8 cellular contexts compared by ENCODE assay signal in the genomic region with DNA sequence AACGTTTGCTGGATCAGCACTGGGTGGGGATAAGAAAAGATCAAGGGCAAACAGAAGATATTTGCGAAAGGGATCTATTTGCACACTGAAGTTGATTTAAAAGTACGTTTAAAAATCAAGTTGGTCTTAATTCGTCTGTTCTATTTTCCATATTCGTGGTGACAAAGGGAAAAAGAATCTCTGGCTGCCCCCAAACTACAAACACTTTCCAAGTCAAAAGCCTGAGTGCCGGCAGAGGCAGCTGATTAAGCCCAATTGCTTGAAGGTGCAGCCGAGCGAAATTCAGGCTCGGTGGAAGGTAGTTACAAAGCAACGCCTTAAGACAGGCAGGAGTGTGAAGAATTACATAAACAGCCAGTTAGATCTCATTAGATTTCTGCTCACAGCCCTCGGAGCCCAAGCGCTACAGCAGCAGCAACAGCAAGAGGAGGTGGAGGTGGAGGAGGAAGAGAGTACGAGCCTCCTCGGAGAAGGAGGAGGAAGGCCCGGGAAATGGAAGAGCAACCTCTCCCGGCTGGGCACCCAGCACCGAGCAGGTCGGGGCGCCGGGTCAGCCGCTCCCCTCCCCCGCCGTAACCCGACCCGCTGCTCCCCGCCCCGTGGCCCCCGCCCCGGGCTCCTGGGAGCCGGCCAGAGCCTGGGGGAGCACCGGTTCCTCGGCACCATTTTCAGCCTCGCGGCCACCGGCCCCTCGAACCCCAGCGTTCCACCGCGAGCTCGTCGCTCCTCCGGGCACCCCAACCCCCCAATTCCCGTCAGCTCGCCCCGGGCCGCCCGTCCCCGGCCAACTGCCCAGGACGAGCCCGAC. TPM values are rescaled to one million over a fixed set of nuclear protein-coding genes. Genes with fewer than 3 reads are reported as not detected.
DNase-seq lines count a peak whose midpoint lies in the region; ATAC-seq, FAIRE-seq and TF ChIP-seq lines count a peak whose summit lies in the region.

No MANE protein-coding gene starts in this region.

- H3K4ac ChIP-seq in H1 (replicated peaks; ENCODE audit: insufficient read length, low read depth, low read length) (peak overlapping the region; percentile 66), mesendoderm (ENCODE audit: low read depth, low read length) (peak overlapping the region; percentile 71)

- H3K14ac ChIP-seq in H1 (ENCODE audit: insufficient read length) = peak overlapping the region; percentile 11

- peak overlapping the region; percentile 99 for H3K27ac Mint-ChIP-seq in activated CD4-positive, alpha-beta memory T cell treated with anti-CD3 and anti-CD28 coated beads for 36 hours

- H4K5ac ChIP-seq in H1 (ENCODE audit: insufficient read length, low read depth, low read length) = peak overlapping the region; percentile 81
- H4K5ac ChIP-seq in mesendoderm (ENCODE audit: low read length) = no peak overlapping the region

- H3K4me1 ChIP-seq in H1 (replicated peaks in 1 of 4; ENCODE audit: control insufficient read depth in 3 of 4, insufficient read depth in 4 of 4, low read length in 3 of 4) = peaks cover 0 to 2% (median 0%) of the 10 kb centered on the region in 4 experiments; a peak in 3 of 7 replicates
- H3K4me1 ChIP-seq in mesendoderm (ENCODE audit: control insufficient read depth, low read depth, low read length) = no peaks in the 10 kb centered on the region

- H3K9ac ChIP-seq in H1 (replicated peaks in 1 of 4; ENCODE audit: extremely low read depth in 1 of 4, low read depth in 3 of 4, low read length in 3 of 4) = peak overlapping the region; percentile 85 to 97 (median 90)
- H3K9ac ChIP-seq in mesendoderm (ENCODE audit: low read length) = peak overlapping the region; percentile 88

- TF ChIP-seq RAD21 in H1 (IDR thresholded peaks at IDR 0.05 in 1 of 2, conservative IDR thresholded peaks at IDR 0.05 in 1 of 2; ENCODE audit: low read depth in 2 of 2, low read length in 2 of 2) = no peak

- peaks cover 42% of the 10 kb centered on the region for H3K4me1 Mint-ChIP-seq in activated CD4-positive, alpha-beta memory T cell treated with anti-CD3 and anti-CD28 coated beads for 36 hours (ENCODE audit: low read depth)

- H2BK5ac ChIP-seq in H1 (ENCODE audit: low read depth, low read length) (peak overlapping the region; percentile 68; the same call in 1 of the 2 replicates), mesendoderm (ENCODE audit: low read length) (no peak overlapping the region)

- 1% methylated on average over 14 of the region's 50 CpGs; no CpG with 5 or more reads in 1 of the 2 experiments for WGBS in H1 (ENCODE audit: extremely low coverage in 1 of 2, insufficient coverage in 1 of 2, insufficient read length in 1 of 2, insufficient replicate concordance in 2 of 2, low coverage in 1 of 2, low lambda C conversion rate in 2 of 2, missing lambda C conversion rate in 1 of 2), 2 experiments
- no CpG with 5 or more reads among the region's 50 CpGs for WGBS in mesendoderm (ENCODE audit: extremely low coverage, insufficient coverage, low lambda C conversion rate)

- H3K79me1 ChIP-seq in H1 (ENCODE audit: low read depth, low read length) (no peaks in the 10 kb centered on the region), mesendoderm (ENCODE audit: low read length) (peaks cover 2% of the 10 kb centered on the region)

- peak overlapping the region; percentile 75 for H2BK120ac ChIP-seq in H1 (replicated peaks; ENCODE audit: low read depth, low read length)
- H2BK120ac ChIP-seq in mesendoderm (ENCODE audit: low read depth, low read length) = no peak overlapping the region

- peaks cover 7 to 12% of the 10 kb centered on the region in 2 experiments for H4K20me1 ChIP-seq in H1 (replicated peaks in 1 of 2; ENCODE audit: control insufficient read depth in 1 of 2, insufficient read depth in 2 of 2, low read length in 2 of 2)

- no peak for TF ChIP-seq CTCF in H1 (IDR thresholded peaks at IDR 0.05; ENCODE audit: control extremely low read depth in 1 of 3, insufficient read depth in 1 of 3, low read depth in 1 of 3, low read length in 3 of 3)

- H3K27me3 ChIP-seq in H1 (replicated peaks in 1 of 4; ENCODE audit: control insufficient read depth in 3 of 4, extremely low read depth in 1 of 4, insufficient read depth in 3 of 4, low read length in 3 of 4) = no peaks in the 10 kb centered on the region
- H3K27me3 ChIP-seq in mesendoderm (ENCODE audit: insufficient read depth, low read length, poor library complexity) = no peaks in the 10 kb centered on the region

- peaks cover 4% of the 10 kb centered on the region; the same call in 1 of the 2 replicates for H3K23me2 ChIP-seq in H1 (ENCODE audit: low read depth, low read length)

- H2BK15ac ChIP-seq in H1 (ENCODE audit: low read length) (peak overlapping the region; percentile 81; the same call in 1 of the 2 replicates), mesendoderm (replicated peaks; ENCODE audit: low read depth) (no peak overlapping the region)

- peak overlapping the region; percentile 78 for H3K56ac ChIP-seq in H1 (replicated peaks; ENCODE audit: insufficient read length, low read depth, low read length)
- peak overlapping the region; percentile 94 for H3K56ac ChIP-seq in mesendoderm (ENCODE audit: low read length)

- peaks cover 19% of the 10 kb centered on the region for H3K36me3 Mint-ChIP-seq in activated CD4-positive, alpha-beta memory T cell treated with anti-CD3 and anti-CD28 coated beads for 36 hours

- TF ChIP-seq POLR2A in H1 (IDR thresholded peaks at IDR 0.05; ENCODE audit: control extremely low read depth in 1 of 2, low read depth in 2 of 2, low read length in 2 of 2) = no peak; a peak in 1 of 3 replicates

- POLR2A ChIA-PET in activated CD4-positive, alpha-beta memory T cell treated with anti-CD3 and anti-CD28 coated beads for 36 hours (lab: Charles Lee) = interaction anchor here (0.7 to 4.1 kb wide), 26 partner anchors 9 to 288 kb away, joined by 3 to 52 read pairs (median 6); partner anchors contain the start of genes LUC7L3, NME1 and SPAG9
- POLR2A ChIA-PET in H1 (lab: Charles Lee; ENCODE audit: partially characterized antibody) = interaction anchor here (0.8 to 9.7 kb wide), 40 partner anchors 7 to 315 kb away, joined by 3 to 308 read pairs (median 8); partner anchors contain the start of genes LUC7L3, NME1 and NME2

- no peak overlapping the region for H2BK20ac ChIP-seq in H1 (ENCODE audit: low read length)

- H3K36me3 ChIP-seq in H1 (ENCODE audit: control insufficient read depth in 2 of 4, insufficient read depth in 4 of 4, low read length in 3 of 4) (peaks cover 0 to 14% (median 4%) of the 10 kb centered on the region in 4 experiments; a peak in 4 of 8 replicates), mesendoderm (ENCODE audit: control insufficient read depth, insufficient read depth, low read length) (no peaks in the 10 kb centered on the region)

- no peaks in the 10 kb centered on the region for H3K9me3 Mint-ChIP-seq in activated CD4-positive, alpha-beta memory T cell treated with anti-CD3 and anti-CD28 coated beads for 36 hours

- H3K4me2 ChIP-seq in H1 (ENCODE audit: insufficient read depth in 1 of 2, low read depth in 2 of 2, low read length in 2 of 2) (peak overlapping the region; percentile 61 to 81), mesendoderm (ENCODE audit: low read length) (peak overlapping the region; percentile 90)

- peak overlapping the region; percentile 100 for H3K4me3 Mint-ChIP-seq in activated CD4-positive, alpha-beta memory T cell treated with anti-CD3 and anti-CD28 coated beads for 36 hours

- no peak for TF ChIP-seq EP300 in H1 (IDR thresholded peaks at IDR 0.05; ENCODE audit: borderline replicate concordance in 1 of 2, low read depth in 2 of 2, low read length in 2 of 2)

- no peak overlapping the region; the same call in 1 of the 2 replicates for H2AK5ac ChIP-seq in H1 (ENCODE audit: low read depth, low read length)
- no peak overlapping the region for H2AK5ac ChIP-seq in mesendoderm (ENCODE audit: low read length)

- H3K27me3 Mint-ChIP-seq in activated CD4-positive, alpha-beta memory T cell treated with anti-CD3 and anti-CD28 coated beads for 36 hours = no peaks in the 10 kb centered on the region

- H3K9me3 ChIP-seq in H1 (ENCODE audit: insufficient read depth in 2 of 2, low read depth in 1 of 2, low read length in 1 of 2) = no peaks in the 10 kb centered on the region

- no peak overlapping the region for H2BK12ac ChIP-seq in H1 (ENCODE audit: low read depth, low read length)

- peak overlapping the region; percentile 84 for H3K18ac ChIP-seq in H1 (ENCODE audit: extremely low read depth, low read length)
- peak overlapping the region; percentile 99 for H3K18ac ChIP-seq in mesendoderm (ENCODE audit: low read length)

- H3K4me3 ChIP-seq in H1 (ENCODE audit: extremely low read depth in 1 of 4, insufficient read depth in 2 of 4, low read depth in 3 of 4, low read length in 4 of 4) (peak overlapping the region; percentile 77 to 99 (median 88)), mesendoderm (ENCODE audit: low read length) (peak overlapping the region; percentile 94)

- no peak overlapping the region for H3K23ac ChIP-seq in H1 (ENCODE audit: insufficient read length)
- peak overlapping the region; percentile 85 for H3K23ac ChIP-seq in mesendoderm (ENCODE audit: low read length)

- CTCF ChIA-PET in activated CD4-positive, alpha-beta memory T cell treated with anti-CD3 and anti-CD28 coated beads for 36 hours (lab: Charles Lee) = interaction anchor here (0.9 to 9.4 kb wide), 6 partner anchors 9 to 255 kb away, joined by 3 to 153 read pairs (median 4); partner anchors contain the start of gene SPAG9
- CTCF ChIA-PET in H1 (lab: Charles Lee; ENCODE audit: partially characterized antibody) = interaction anchor here (0.8 to 31.7 kb wide), 5 partner anchors 15 to 83 kb away, joined by 3 to 735 read pairs (median 6); no protein-coding TSS in a partner anchor

- H3K27ac ChIP-seq in H1 (ENCODE audit: low read depth, low read length) (peak overlapping the region; percentile 83), mesendoderm (ENCODE audit: low read depth, low read length) (peak overlapping the region; percentile 76)

- ATAC-seq in HG02981 (IDR thresholded peaks at IDR 0.05; ENCODE audit: unreplicated experiment) = peak; percentile 16

- DNase-seq in NCI-H2029 (lab: John Stamatoyannopoulos, UW) (peak; percentile 37), NCI-H2029 treated with DMSO at 0.1 percent for 48 hours (lab: John Stamatoyannopoulos, UW) (no peak), NCI-H524 (lab: John Stamatoyannopoulos, UW) (peak; percentile 58 to 73), H1 (ENCODE audit: low read depth in 1 of 2, low spot score in 2 of 2) (peak in 1 of 2 experiments; percentile 76), mesendoderm (peak; percentile 80)
- DNase-seq in activated CD4-positive, alpha-beta memory T cell treated with anti-CD3 and anti-CD28 coated beads for 36 hours = peak; percentile 64
- peak; percentile 12 for DNase-seq in stimulated activated CD8-positive, alpha-beta memory T cell treated with anti-CD3 and anti-CD28 coated beads, Interleukin-15, amount 100 ng/mL, for 1 hour (ENCODE audit: low read depth)

- H4K91ac ChIP-seq in H1 (replicated peaks; ENCODE audit: insufficient read length, low read length) = peak overlapping the region; percentile 61

- H3K79me2 ChIP-seq in H1 (ENCODE audit: control insufficient read depth in 1 of 2, insufficient read depth in 2 of 2, low read length in 2 of 2) (peaks cover 0 to 37% of the 10 kb centered on the region in 2 experiments; a peak in 3 of 4 replicates), mesendoderm (ENCODE audit: control insufficient read depth, insufficient read depth, low read length) (peaks cover 2% of the 10 kb centered on the region)

- no peak for FAIRE-seq in H1 (lab: Jason Lieb, UNC)

- H2AFZ ChIP-seq in H1 (ENCODE audit: low read length) = no peak overlapping the region

- intact Hi-C loops in activated CD4-positive, alpha-beta memory T cell treated with anti-CD3 and anti-CD28 coated beads for 36 hours (cut with micrococcal nuclease) = loop anchor here (1.0 kb wide), 1 partner anchor 13 kb away; no protein-coding TSS in a partner anchor

- peak overlapping the region; percentile 73 for H4K8ac ChIP-seq in H1 (ENCODE audit: extremely low read depth, insufficient read depth, low read length)
- H4K8ac ChIP-seq in mesendoderm (ENCODE audit: low read depth, low read length) = no peak overlapping the region

RNA-seq across cellular contexts. Expression of gene TOB1, which starts 0.9 kb away (rescaled TPM):
- 10 to 100 TPM; 42.3 to 44.1 TPM for total RNA-seq in activated CD4-positive, alpha-beta memory T cell treated with anti-CD3 and anti-CD28 coated beads for 36 hours
- total RNA-seq in H1 (2021; fragmentation: NEBNext Ultra II Directional; extraction: Animal tissue kit (Norgen Biotek cat#: 25700)) = 20.8 and 26.7 TPM in 2 replicates
- 9.7 and 14.4 TPM in 2 replicates for polyA plus RNA-seq in H1 (2011; rRNA removed)
- polyA plus RNA-seq in H1 (2011; cell fraction: cytosol; rRNA removed) = 12.0 TPM
- polyA plus RNA-seq in H1 (2011; cell fraction: nucleus; rRNA removed) = 17.7 TPM
- 24.8 to 32.2 TPM (median 27.7 TPM) in 4 replicates for polyA plus RNA-seq in H1 (2012, experiment 1 of 2)
- polyA plus RNA-seq in H1 (2012, experiment 2 of 2) = 5.9 TPM
- 21.6 TPM for polyA plus RNA-seq in H1 (2013, experiment 1 of 2)
- polyA plus RNA-seq in H1 (2013, experiment 2 of 2) = 22.3 TPM
- polyA minus RNA-seq in H1 (2011; rRNA and poly(A)+ RNA removed) = 22.6 and 27.7 TPM in 2 replicates
- 22.5 TPM for polyA minus RNA-seq in H1 (2011; cell fraction: cytosol; rRNA and poly(A)+ RNA removed)
- 52.2 TPM for polyA minus RNA-seq in H1 (2011; cell fraction: nucleus; rRNA and poly(A)+ RNA removed)
- 9.4 TPM for polyA plus RNA-seq in mesendoderm (2013, experiment 1 of 2)
- polyA plus RNA-seq in mesendoderm (2013, experiment 2 of 2) = 9.3 TPM

RNA-seq across cellular contexts. Expression of gene WFIKKN2, which starts 29.9 kb away (rescaled TPM):
- total RNA-seq in activated CD4-positive, alpha-beta memory T cell treated with anti-CD3 and anti-CD28 coated beads for 36 hours = not detected
- 0.07 TPM in 1 of 2 replicates, not detected in the other for total RNA-seq in H1 (2021; fragmentation: NEBNext Ultra II Directional; extraction: Animal tissue kit (Norgen Biotek cat#: 25700))
- polyA plus RNA-seq in H1 (2011; rRNA removed) = 0.30 and 0.33 TPM in 2 replicates
- polyA plus RNA-seq in H1 (2011; cell fraction: cytosol; rRNA removed) = 0.30 TPM
- polyA plus RNA-seq in H1 (2011; cell fraction: nucleus; rRNA removed) = 0.29 TPM
- polyA plus RNA-seq in H1 (2012, experiment 1 of 2) = 0.10 to 0.39 TPM (median 0.29 TPM) in 4 replicates
- polyA plus RNA-seq in H1 (2012, experiment 2 of 2) = 0.22 TPM
- polyA plus RNA-seq in H1 (2013, experiment 1 of 2) = 0.10 TPM
- 0.06 TPM for polyA plus RNA-seq in H1 (2013, experiment 2 of 2)
- polyA minus RNA-seq in H1 (2011; rRNA and poly(A)+ RNA removed) = 0.19 and 0.39 TPM in 2 replicates
- 0.29 TPM for polyA minus RNA-seq in H1 (2011; cell fraction: cytosol; rRNA and poly(A)+ RNA removed)
- polyA minus RNA-seq in H1 (2011; cell fraction: nucleus; rRNA and poly(A)+ RNA removed) = not detected
- polyA plus RNA-seq in mesendoderm (2013, experiment 1 of 2) = 0.01 TPM
- polyA plus RNA-seq in mesendoderm (2013, experiment 2 of 2) = 0.01 TPM
